8 cellular contexts compared by ENCODE assay signal in the genomic region with DNA sequence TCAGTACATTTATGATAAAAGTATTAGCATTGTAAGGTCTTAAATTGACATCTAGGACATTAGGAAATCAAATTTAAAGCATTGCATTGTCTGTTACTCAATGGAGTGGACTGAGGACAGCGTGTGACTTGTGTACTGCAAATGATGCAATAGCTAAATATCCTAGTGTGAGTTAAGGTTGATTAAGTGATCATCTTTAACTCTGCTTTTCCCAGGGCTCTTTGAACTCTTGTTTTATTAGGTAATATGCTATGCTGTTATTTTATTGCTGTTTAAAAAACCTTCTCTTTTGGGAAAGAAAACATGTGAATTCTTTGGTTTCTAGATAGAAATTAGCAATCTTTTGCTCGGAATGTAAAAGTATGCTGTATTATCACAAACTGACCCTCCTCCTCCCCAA. TPM values are rescaled to one million over a fixed set of nuclear protein-coding genes. Genes with fewer than 3 reads are reported as not detected.
DNase-seq lines count a peak whose midpoint lies in the region; ATAC-seq and TF ChIP-seq lines count a peak whose summit lies in the region.
"Had no signal": no experiment of that assay in that cellular context is flagged by ENCODE, and none has a peak within 500 bp of the region (broad histone marks: within the 10 kb centered on the region; RNA-seq: fewer than 3 reads in every experiment).

No MANE protein-coding gene starts in this region.

- H3K4me3 ChIP-seq in coronary artery (peak overlapping the region; percentile 53), left lung (no peak overlapping the region), testis (no peak overlapping the region)

- TF ChIP-seq CTCF in coronary artery (IDR thresholded peaks at IDR 0.05), result no peak
- TF ChIP-seq CTCF in left lung (IDR thresholded peaks at IDR 0.05), result no peak
- no peak for TF ChIP-seq CTCF in testis (IDR thresholded peaks at IDR 0.05)

- peak; percentile 72 for ATAC-seq in left lung
- ATAC-seq in HG02970 (IDR thresholded peaks at IDR 0.05; ENCODE audit: low FRiP score, unreplicated experiment), result no peak
- no peak for ATAC-seq in GM19463 (IDR thresholded peaks at IDR 0.05; ENCODE audit: unreplicated experiment)

- 29 to 30% methylated on average over 2 of the region's 2 CpGs for WGBS in testis, 2 donors

- peak overlapping the region; percentile 16 to 46 for H3K27ac ChIP-seq in coronary artery
- peak overlapping the region in 1 of 2 donors; percentile 34 for H3K27ac ChIP-seq in left lung
- peak overlapping the region in 1 of 2 donors; percentile 48 for H3K27ac ChIP-seq in testis

- TF ChIP-seq POLR2A in testis (IDR thresholded peaks at IDR 0.05), result no peak

- H3K36me3 ChIP-seq in left lung (no peaks in the 10 kb centered on the region), testis (ENCODE audit: low read depth, missing control alignments) (no peaks in the 10 kb centered on the region)

- H3K27me3 ChIP-seq in left lung, result no peaks in the 10 kb centered on the region
- H3K27me3 ChIP-seq in testis, result no peaks in the 10 kb centered on the region

- peak; percentile 85 for DNase-seq in OCI-M1 (lab: John Stamatoyannopoulos, UW)
- DNase-seq in coronary artery (ENCODE audit: low spot score), result no peak
- no peak for DNase-seq in left lung
- DNase-seq in testis, result peak; percentile 42
- DNase-seq in stimulated activated CD4-positive, alpha-beta T cell treated with anti-CD3 and anti-CD28 coated beads, Interleukin-4, amount 100 ng/mL, for 1 hour, result no peak
- DNase-seq: SK-N-SH had no signal

- intact Hi-C loops in left lung (cut with DNase I), result no loop called here
- intact Hi-C loops in testis (cut with DNase I; ENCODE audit: low total_unique reads), result no loop called here

- H3K9me3 ChIP-seq in left lung, result no peaks in the 10 kb centered on the region
- H3K9me3 ChIP-seq in testis, result no peaks in the 10 kb centered on the region
- H3K9me3 ChIP-seq: SK-N-SH had no signal

- H3K4me1 ChIP-seq in left lung (peaks cover 6 to 39% of the 10 kb centered on the region in 2 donors), testis (peaks cover 51% of the 10 kb centered on the region)

RNA-seq across cellular contexts. Expression of a gene that starts 38.6 kb away (rescaled TPM):
- 10 to 100 TPM; 43.1 to 60.7 TPM for total RNA-seq in left lung
- total RNA-seq in testis, result 10 to 100 TPM; 53.5 to 78.9 TPM
- 11.6 TPM for polyA plus RNA-seq in testis (ENCODE audit: insufficient read depth, low read depth, low replicate concordance)

Comparison
In these comparisons a context has a peak if more than half of its experiments do, and no peak if none do; other contexts are left out.
1. DNase-seq: peak in OCI-M1 (single experiment) and testis (single experiment); none in coronary artery (single experiment), left lung (0 of 2) and stimulated activated CD4-positive, alpha-beta T cell treated with anti-CD3 and anti-CD28 coated beads, Interleukin-4, amount 100 ng/mL, for 1 hour (single experiment).